ENCODE assay signal across 8 cellular contexts in genomic region chr2:19312949-19313348, GRCh38. TPM values are rescaled to one million over a fixed set of nuclear protein-coding genes. Genes with fewer than 3 reads are reported as not detected.
DNase-seq lines count a peak whose midpoint lies in the region; ATAC-seq and TF ChIP-seq lines count a peak whose summit lies in the region.

No MANE protein-coding gene starts in this region.

- H3K27me3 ChIP-seq in BJ (ENCODE audit: control insufficient read depth, insufficient read depth, low read length) (no peaks in the 10 kb centered on the region), OCI-LY3 (ENCODE audit: low read depth, low read length) (no peaks in the 10 kb centered on the region)

- H3K4me1 ChIP-seq in OCI-LY3 (ENCODE audit: low read length): no peaks in the 10 kb centered on the region

- intact Hi-C loops in left ventricle myocardium superior (cut with micrococcal nuclease): no loop called here
- intact Hi-C loops in lower leg skin (cut with DNase I; ENCODE audit: low total_unique reads): no loop called here

- H3K79me2 ChIP-seq in OCI-LY3 (ENCODE audit: low read length): no peaks in the 10 kb centered on the region

- H3K27ac ChIP-seq in OCI-LY3 (ENCODE audit: low read length): no peak overlapping the region

- TF ChIP-seq CTCF in BJ (IDR thresholded peaks at IDR 0.05; ENCODE audit: insufficient read depth, low read depth, low read length) (peak; percentile 49), OCI-LY3 (IDR thresholded peaks at IDR 0.05; ENCODE audit: low read depth, low read length) (peak; percentile 20; the same call in 1 of the 2 replicates), lower leg skin (IDR thresholded peaks at IDR 0.05) (no peak)

- H3K9ac ChIP-seq in OCI-LY3 (ENCODE audit: low read length): no peak overlapping the region

- H3K36me3 ChIP-seq in BJ (ENCODE audit: control insufficient read depth, insufficient read depth, low read length) (no peaks in the 10 kb centered on the region), OCI-LY3 (replicated peaks; ENCODE audit: low read depth, low read length) (no peaks in the 10 kb centered on the region)

- no peak overlapping the region for H3K4me2 ChIP-seq in OCI-LY3 (ENCODE audit: low read length)

- no peak overlapping the region for H2AFZ ChIP-seq in OCI-LY3 (ENCODE audit: low read depth, low read length)

- no peaks in the 10 kb centered on the region for H3K9me3 ChIP-seq in OCI-LY3 (ENCODE audit: insufficient read depth, low read length)

- CTCF ChIA-PET in BJ (lab: Yijun Ruan, JAX): interaction anchor here (0.9 to 1.4 kb wide), 4 partner anchors 11 to 564 kb away, joined by 3 to 5 read pairs (median 4); no protein-coding TSS in a partner anchor

- H4K20me1 ChIP-seq in OCI-LY3 (ENCODE audit: insufficient read depth, low read length): no peaks in the 10 kb centered on the region

- POLR2A ChIA-PET in BJ (lab: Charles Lee): no interaction called here

- no peak overlapping the region for H3K4me3 ChIP-seq in BJ (ENCODE audit: low read depth, low read length)
- H3K4me3 ChIP-seq in OCI-LY3 (ENCODE audit: low read length): no peak overlapping the region
- no peak overlapping the region for H3K4me3 ChIP-seq in lower leg skin (ENCODE audit: low read depth, poor library complexity, severe bottlenecking)

- DNase-seq in BJ (ENCODE audit: low read depth) (no peak), left ventricle myocardium superior (no peak), lower leg skin (ENCODE audit: low spot score in 2 of 2) (no peak), NCI-H2029 treated with DMSO at 0.1 percent for 48 hours (lab: John Stamatoyannopoulos, UW) (no peak), GF-D8 (lab: John Stamatoyannopoulos, UW) (no peak)
- no peak for DNase-seq in activated naive CD4-positive, alpha-beta T cell (lab: John Stamatoyannopoulos, UW)

- peak; percentile 75 for ATAC-seq in GM21390 (IDR thresholded peaks at IDR 0.05; ENCODE audit: unreplicated experiment)
- peak; percentile 36 for ATAC-seq in left ventricle myocardium superior

- TF ChIP-seq POLR2A in lower leg skin (IDR thresholded peaks at IDR 0.05): no peak

RNA-seq across cellular contexts. Expression of gene OSR1, which starts 45.5 kb away (rescaled TPM):
- 4.3 and 6.7 TPM in 2 replicates for polyA plus RNA-seq in BJ (2011; rRNA removed)
- 2.6 TPM in 2 replicates for polyA minus RNA-seq in BJ (2011; rRNA and poly(A)+ RNA removed)
- total RNA-seq in left ventricle myocardium superior (8.0 TPM), lower leg skin (10 to 100 TPM in 3 of 4 donors, 1 to 10 TPM in 1; 1.1 to 16.2 (median 12.7) TPM)

Comparison
In these comparisons a context has a peak if more than half of its experiments do, and no peak if none do; other contexts are left out.
1. CTCF ChIP-seq: peak in BJ (single experiment) and OCI-LY3 (single experiment); none in lower leg skin (0 of 3).